Comparison of ENCODE assay signal across 9 cellular contexts in the genomic region with DNA sequence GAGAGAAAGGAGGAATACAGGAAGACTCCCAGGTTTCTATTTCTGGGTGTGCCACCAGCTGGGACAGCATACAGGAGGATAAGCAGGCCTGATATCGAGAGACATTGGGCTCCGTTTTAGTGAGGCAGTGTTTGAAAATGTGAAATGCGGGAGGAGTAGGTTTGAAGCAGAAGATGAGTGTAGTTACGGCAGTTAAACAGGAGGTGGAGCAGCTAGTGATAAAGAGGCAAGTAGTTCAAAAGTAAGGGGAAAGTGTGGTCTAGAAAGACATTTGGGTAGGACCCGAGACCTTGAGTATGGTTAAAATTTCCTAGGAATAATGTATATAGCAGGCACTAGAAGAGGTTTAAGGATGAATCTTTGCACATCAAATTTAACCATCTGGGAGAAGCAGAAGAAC. TPM values are rescaled to one million over a fixed set of nuclear protein-coding genes. Genes with fewer than 3 reads are reported as not detected.
DNase-seq lines count a peak whose midpoint lies in the region; ATAC-seq lines count a peak whose summit lies in the region.
"Had no signal": no experiment of that assay in that cellular context is flagged by ENCODE, and none has a peak within 500 bp of the region (broad histone marks: within the 10 kb centered on the region; RNA-seq: fewer than 3 reads in every experiment).

No MANE protein-coding gene starts in this region.

- peak overlapping the region in 4 of 8 donors; percentile 2 to 56 (median 17) for H3K27ac Mint-ChIP-seq in CD8-positive, alpha-beta memory T cell
- H3K27ac Mint-ChIP-seq in activated naive CD4-positive, alpha-beta T cell treated with anti-CD3 and anti-CD28 coated beads for 36 hours: no peak overlapping the region

- H3K27ac ChIP-seq in CD8-positive, alpha-beta memory T cell (ENCODE audit: low read depth, low read length): no peak overlapping the region

- H3K36me3 ChIP-seq in CD8-positive, alpha-beta memory T cell (ENCODE audit: insufficient read depth, low read length): no peaks in the 10 kb centered on the region

- DNase-seq in NCI-H510A treated with DMSO at 0.1 percent for 48 hours (lab: John Stamatoyannopoulos, UW) (peak; percentile 3), NCI-H510A (lab: John Stamatoyannopoulos, UW) (no peak), SW480 (ENCODE audit: low spot score) (peak; percentile 7), iPS-NIHi11 (ENCODE audit: low spot score) (peak; percentile 53), NCI-H1105 (lab: John Stamatoyannopoulos, UW) (no peak)
- DNase-seq in CD8-positive, alpha-beta memory T cell: no peak
- DNase-seq in activated naive CD4-positive, alpha-beta T cell treated with anti-CD3 and anti-CD28 coated beads for 36 hours: no peak

- H3K9me3 ChIP-seq in CD8-positive, alpha-beta memory T cell (ENCODE audit: low read length): no peaks in the 10 kb centered on the region

- peaks cover 8 to 69% (median 27%) of the 10 kb centered on the region in 3 donors for H3K36me3 Mint-ChIP-seq in CD8-positive, alpha-beta memory T cell
- H3K36me3 Mint-ChIP-seq in activated naive CD4-positive, alpha-beta T cell treated with anti-CD3 and anti-CD28 coated beads for 36 hours (ENCODE audit: low read depth): peaks cover 33% of the 10 kb centered on the region

- peaks cover 0 to 3% (median 0%) of the 10 kb centered on the region in 3 donors for H3K4me1 Mint-ChIP-seq in CD8-positive, alpha-beta memory T cell
- H3K4me1 Mint-ChIP-seq in activated naive CD4-positive, alpha-beta T cell treated with anti-CD3 and anti-CD28 coated beads for 36 hours (ENCODE audit: low read depth): no peaks in the 10 kb centered on the region

- intact Hi-C loops in activated naive CD4-positive, alpha-beta T cell treated with anti-CD3 and anti-CD28 coated beads for 36 hours (cut with micrococcal nuclease): no loop called here

- no peaks in the 10 kb centered on the region for H3K27me3 Mint-ChIP-seq in CD8-positive, alpha-beta memory T cell
- no peaks in the 10 kb centered on the region for H3K27me3 Mint-ChIP-seq in activated naive CD4-positive, alpha-beta T cell treated with anti-CD3 and anti-CD28 coated beads for 36 hours (ENCODE audit: low read depth)
- H3K27me3 Mint-ChIP-seq: CD4-positive, CD25-positive, alpha-beta regulatory T cell had no signal

- peak; percentile 38 for ATAC-seq in HG02798 (IDR thresholded peaks at IDR 0.05; ENCODE audit: poor library complexity, unreplicated experiment)

- POLR2A ChIA-PET in CD8-positive, alpha-beta memory T cell (lab: Charles Lee): no interaction called here

- no peak overlapping the region for H3K4me3 Mint-ChIP-seq in CD8-positive, alpha-beta memory T cell
- H3K4me3 Mint-ChIP-seq in activated naive CD4-positive, alpha-beta T cell treated with anti-CD3 and anti-CD28 coated beads for 36 hours: no peak overlapping the region
- H3K4me3 Mint-ChIP-seq: CD4-positive, CD25-positive, alpha-beta regulatory T cell had no signal

- no peaks in the 10 kb centered on the region for H3K4me1 ChIP-seq in CD8-positive, alpha-beta memory T cell (ENCODE audit: insufficient read depth, low read length)

- H3K27me3 ChIP-seq in CD8-positive, alpha-beta memory T cell (ENCODE audit: insufficient read depth, low read length, poor library complexity, severe bottlenecking): no peaks in the 10 kb centered on the region

- no peaks in the 10 kb centered on the region for H3K9me3 Mint-ChIP-seq in CD8-positive, alpha-beta memory T cell
- H3K9me3 Mint-ChIP-seq in activated naive CD4-positive, alpha-beta T cell treated with anti-CD3 and anti-CD28 coated beads for 36 hours: no peaks in the 10 kb centered on the region
- H3K9me3 Mint-ChIP-seq: CD4-positive, CD25-positive, alpha-beta regulatory T cell had no signal

- CTCF ChIA-PET in CD8-positive, alpha-beta memory T cell (lab: Charles Lee): no interaction called here
- CTCF ChIA-PET in activated naive CD4-positive, alpha-beta T cell treated with anti-CD3 and anti-CD28 coated beads for 36 hours (lab: Charles Lee): no interaction called here

- H3K4me3 ChIP-seq in CD8-positive, alpha-beta memory T cell (ENCODE audit: low read length): no peak overlapping the region

RNA-seq across cellular contexts. Expression of a gene that starts 42.4 kb away (rescaled TPM):
- total RNA-seq in CD8-positive, alpha-beta memory T cell: 10 to 100 TPM; 24.6 to 27.0 TPM
- 10.3 TPM for polyA plus RNA-seq in CD8-positive, alpha-beta memory T cell
- 10 to 100 TPM; 27.7 to 28.2 TPM for total RNA-seq in activated naive CD4-positive, alpha-beta T cell treated with anti-CD3 and anti-CD28 coated beads for 36 hours

Comparison
In these comparisons a context has a peak if more than half of its experiments do, and no peak if none do; other contexts are left out.
1. DNase-seq: peak in NCI-H510A treated with DMSO at 0.1 percent for 48 hours (single experiment), SW480 (single experiment) and iPS-NIHi11 (single experiment); none in NCI-H510A (single experiment), NCI-H1105 (single experiment), CD8-positive, alpha-beta memory T cell (0 of 5) and activated naive CD4-positive, alpha-beta T cell treated with anti-CD3 and anti-CD28 coated beads for 36 hours (single experiment).